ENCODE assay signal across 9 cellular contexts in the genomic region with DNA sequence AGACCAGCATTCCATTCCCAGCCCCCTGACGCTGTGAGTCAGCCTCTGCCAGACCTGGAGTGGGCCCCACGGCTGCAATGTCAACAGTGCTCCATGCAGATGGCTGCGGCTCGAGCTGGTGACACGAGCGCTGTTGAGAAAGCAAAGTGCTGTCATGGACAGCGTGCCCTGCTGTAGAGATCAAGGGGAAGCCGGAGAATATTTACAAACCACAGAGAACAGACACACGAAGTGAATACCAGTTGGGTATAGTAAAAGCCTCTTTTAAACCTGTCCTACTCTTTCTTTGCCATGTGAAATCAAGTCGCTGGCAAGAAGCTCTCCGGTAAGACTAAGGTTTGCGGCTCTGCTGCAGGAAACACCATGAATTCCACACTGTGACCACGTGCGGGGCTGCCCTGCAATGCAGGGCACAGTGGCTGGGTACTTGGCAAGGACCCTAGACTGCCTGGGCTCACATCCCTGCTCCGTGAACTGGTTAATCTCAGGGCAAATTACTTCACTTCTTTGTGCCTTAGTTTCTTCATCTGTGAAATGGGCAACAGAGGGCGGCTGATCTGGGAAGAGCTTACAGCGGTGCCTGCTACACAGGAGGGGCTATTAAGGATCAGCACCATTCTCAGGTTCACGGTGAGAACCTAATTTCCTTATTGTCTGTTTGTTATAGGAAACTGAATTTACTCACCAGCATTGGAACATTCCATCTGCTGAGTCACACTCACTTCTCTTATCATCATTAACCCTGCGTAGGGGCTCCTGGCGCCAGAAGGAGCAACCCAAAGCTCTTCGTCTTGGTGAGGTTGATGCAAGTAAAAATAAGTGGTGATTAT. TPM values are rescaled to one million over a fixed set of nuclear protein-coding genes. Genes with fewer than 3 reads are reported as not detected.
DNase-seq lines count a peak whose midpoint lies in the region; ATAC-seq and TF ChIP-seq lines count a peak whose summit lies in the region.
"Had no signal": no experiment of that assay in that cellular context is flagged by ENCODE, and none has a peak within 500 bp of the region (broad histone marks: within the 10 kb centered on the region; RNA-seq: fewer than 3 reads in every experiment).

No MANE protein-coding gene starts in this region.

- intact Hi-C loops in MCF 10A (cut with micrococcal nuclease), result loop anchor here (2.0 kb wide), 1 partner anchor 188 kb away; no protein-coding TSS in a partner anchor
- intact Hi-C loops in breast epithelium (cut with DNase I; ENCODE audit: low total_unique reads), result no loop called here
- intact Hi-C loops in CD4-positive, alpha-beta memory T cell (cut with micrococcal nuclease), result loop anchor here (5.0 kb wide), 1 partner anchor 673 kb away; no protein-coding TSS in a partner anchor

- TF ChIP-seq POLR2A in breast epithelium (IDR thresholded peaks at IDR 0.05) (no peak), upper lobe of left lung (IDR thresholded peaks at IDR 0.05) (no peak)

- no peaks in the 10 kb centered on the region for H3K27me3 Mint-ChIP-seq in MCF 10A (ENCODE audit: insufficient read depth, unreplicated experiment)
- H3K27me3 Mint-ChIP-seq in CD4-positive, alpha-beta memory T cell, result no peaks in the 10 kb centered on the region

- POLR2A ChIA-PET in MCF 10A (lab: Yijun Ruan, JAX), result interaction anchor here (1.1 to 2.3 kb wide), 6 partner anchors 23 to 256 kb away, joined by 3 to 10 read pairs (median 5); no protein-coding TSS in a partner anchor
- POLR2A ChIA-PET in CD4-positive, alpha-beta memory T cell (lab: Charles Lee; ENCODE audit: partially characterized antibody), result no interaction called here

- ATAC-seq in upper lobe of left lung (ENCODE audit: low FRiP score in 2 of 2) (peak; percentile 30 to 68), GM18511 (IDR thresholded peaks at IDR 0.05; ENCODE audit: unreplicated experiment) (no peak)

- WGBS in upper lobe of left lung, 2 donors, result 51 to 56% methylated on average over 20 to 21 of the region's 21 CpGs

- no peaks in the 10 kb centered on the region for H3K9me3 Mint-ChIP-seq in MCF 10A (ENCODE audit: unreplicated experiment)
- H3K9me3 Mint-ChIP-seq in CD4-positive, alpha-beta memory T cell, result peaks cover 0 to 2% (median 0%) of the 10 kb centered on the region in 8 donors

- H3K4me3 Mint-ChIP-seq in MCF 10A (ENCODE audit: unreplicated experiment), result peak overlapping the region; percentile 41
- H3K4me3 Mint-ChIP-seq in CD4-positive, alpha-beta memory T cell, result no peak overlapping the region

- BruUV-seq in MCF 10A (replicated peaks; lab: Mats Ljungman, UMichigan), result no TSS peak

- no peaks in the 10 kb centered on the region for H3K9me3 ChIP-seq in breast epithelium
- no peaks in the 10 kb centered on the region for H3K9me3 ChIP-seq in upper lobe of left lung
- H3K9me3 ChIP-seq in CD4-positive, alpha-beta memory T cell (ENCODE audit: control insufficient read depth in 1 of 2, low read length in 2 of 2), result no peaks in the 10 kb centered on the region

- no peaks in the 10 kb centered on the region for H3K36me3 ChIP-seq in breast epithelium
- H3K36me3 ChIP-seq in upper lobe of left lung, result no peaks in the 10 kb centered on the region
- no peaks in the 10 kb centered on the region for H3K36me3 ChIP-seq in CD4-positive, alpha-beta memory T cell (ENCODE audit: insufficient read depth, low read length)

- CTCF ChIA-PET in MCF 10A (lab: Yijun Ruan, JAX), result interaction anchor here (0.7 to 7.1 kb wide), 15 partner anchors 10 to 258 kb away, joined by 3 to 195 read pairs (median 4); no protein-coding TSS in a partner anchor
- CTCF ChIA-PET in CD4-positive, alpha-beta memory T cell (lab: Charles Lee; ENCODE audit: partially characterized antibody), result interaction anchor here (0.6 to 2.0 kb wide), 10 partner anchors 9 to 379 kb away, joined by 3 to 9 read pairs (median 3); no protein-coding TSS in a partner anchor

- H3K27ac ChIP-seq in breast epithelium (no peak overlapping the region), upper lobe of left lung (no peak overlapping the region)
- H3K27ac ChIP-seq in CD4-positive, alpha-beta memory T cell (ENCODE audit: low read depth, low read length), result no peak overlapping the region

- TF ChIP-seq CTCF in MCF 10A (IDR thresholded peaks at IDR 0.05; ENCODE audit: unreplicated experiment), result no peak
- no peak for TF ChIP-seq CTCF in breast epithelium (IDR thresholded peaks at IDR 0.05)
- no peak for TF ChIP-seq CTCF in upper lobe of left lung (IDR thresholded peaks at IDR 0.05)

- H3K4me1 Mint-ChIP-seq in MCF 10A (ENCODE audit: insufficient read depth, unreplicated experiment), result peaks cover 20% of the 10 kb centered on the region
- H3K4me1 Mint-ChIP-seq in CD4-positive, alpha-beta memory T cell, result peaks cover 5 to 11% (median 8%) of the 10 kb centered on the region in 4 donors

- H3K27me3 ChIP-seq in breast epithelium, result peaks cover 0 to 24% of the 10 kb centered on the region in 2 donors
- no peaks in the 10 kb centered on the region for H3K27me3 ChIP-seq in upper lobe of left lung
- no peaks in the 10 kb centered on the region for H3K27me3 ChIP-seq in CD4-positive, alpha-beta memory T cell (ENCODE audit: insufficient read depth, low read length)

- H3K4me3 ChIP-seq in breast epithelium (no peak overlapping the region), upper lobe of left lung (no peak overlapping the region)
- H3K4me3 ChIP-seq in CD4-positive, alpha-beta memory T cell (ENCODE audit: low read length in 2 of 2), result no peak overlapping the region

- H3K4me1 ChIP-seq in breast epithelium, result no peaks in the 10 kb centered on the region
- peaks cover 0 to 15% (median 6%) of the 10 kb centered on the region in 4 donors for H3K4me1 ChIP-seq in upper lobe of left lung
- H3K4me1 ChIP-seq in CD4-positive, alpha-beta memory T cell (ENCODE audit: insufficient read depth, low read length), result peaks cover 7% of the 10 kb centered on the region

- H3K36me3 Mint-ChIP-seq in MCF 10A (ENCODE audit: insufficient read depth, unreplicated experiment), result no peaks in the 10 kb centered on the region
- H3K36me3 Mint-ChIP-seq in CD4-positive, alpha-beta memory T cell, result peaks cover 15 to 36% of the 10 kb centered on the region in 2 donors

- DNase-seq in MCF 10A (ENCODE audit: unreplicated experiment), result peak; percentile 72
- no peak for DNase-seq in breast epithelium (ENCODE audit: low spot score in 2 of 2)
- DNase-seq in T1000 (lab: John Stamatoyannopoulos, UW), result peak; percentile 45
- DNase-seq in glomerular endothelial cell (ENCODE audit: extremely low read depth, low read depth, low spot score), result peak; percentile 52
- peak in 1 of 2 donors; percentile 75 for DNase-seq in upper lobe of left lung
- DNase-seq in CD4-positive, alpha-beta memory T cell, result no peak
- no peak for DNase-seq in pons (ENCODE audit: low spot score)
- DNase-seq: NCI-H1105 treated with DMSO at 0.1 percent for 48 hours had no signal

- H3K27ac Mint-ChIP-seq in MCF 10A (ENCODE audit: low read depth, unreplicated experiment), result peak overlapping the region; percentile 49
- H3K27ac Mint-ChIP-seq in CD4-positive, alpha-beta memory T cell, result no peak overlapping the region

- TF ChIP-seq EP300 in upper lobe of left lung (IDR thresholded peaks at IDR 0.05), result no peak

RNA-seq across cellular contexts. Expression of a gene that starts 27.8 kb away (rescaled TPM):
- total RNA-seq in MCF 10A (2022) (4.2 and 5.1 TPM in 2 replicates), breast epithelium (not detected), glomerular endothelial cell (3.2 and 5.0 TPM in 2 replicates), upper lobe of left lung (1 to 10 TPM in 5 of 6 donors, under 1 TPM in 1; 0.37 to 9.1 (median 4.5) TPM)
- under 1 TPM; 0.32 to 0.55 TPM for total RNA-seq in CD4-positive, alpha-beta memory T cell
- polyA plus RNA-seq in CD4-positive, alpha-beta memory T cell, result not detected

RNA-seq across cellular contexts. Expression of a gene that starts 31.1 kb away (rescaled TPM):
- 0.56 and 1.2 TPM in 2 replicates for total RNA-seq in MCF 10A (2022)
- 10 to 100 TPM in 2 of 3 donors, 1 to 10 TPM in 1; 9.4 to 20.6 (median 17.8) TPM for total RNA-seq in breast epithelium
- total RNA-seq in glomerular endothelial cell, result 109 and 152 TPM in 2 replicates
- 10 to 100 TPM; 14.0 to 74.0 (median 45.9) TPM for total RNA-seq in upper lobe of left lung
- 100 to 1,000 TPM; 213 to 218 TPM for total RNA-seq in CD4-positive, alpha-beta memory T cell
- polyA plus RNA-seq in CD4-positive, alpha-beta memory T cell, result 100 to 1,000 TPM; 339 to 441 TPM

Comparison
In these comparisons a context has a peak if more than half of its experiments do, and no peak if none do; other contexts are left out.
1. DNase-seq: peak in MCF 10A (single experiment), T1000 (single experiment) and glomerular endothelial cell (single experiment); none in breast epithelium (0 of 2), CD4-positive, alpha-beta memory T cell (0 of 5) and pons (single experiment).